In the genomic region with DNA sequence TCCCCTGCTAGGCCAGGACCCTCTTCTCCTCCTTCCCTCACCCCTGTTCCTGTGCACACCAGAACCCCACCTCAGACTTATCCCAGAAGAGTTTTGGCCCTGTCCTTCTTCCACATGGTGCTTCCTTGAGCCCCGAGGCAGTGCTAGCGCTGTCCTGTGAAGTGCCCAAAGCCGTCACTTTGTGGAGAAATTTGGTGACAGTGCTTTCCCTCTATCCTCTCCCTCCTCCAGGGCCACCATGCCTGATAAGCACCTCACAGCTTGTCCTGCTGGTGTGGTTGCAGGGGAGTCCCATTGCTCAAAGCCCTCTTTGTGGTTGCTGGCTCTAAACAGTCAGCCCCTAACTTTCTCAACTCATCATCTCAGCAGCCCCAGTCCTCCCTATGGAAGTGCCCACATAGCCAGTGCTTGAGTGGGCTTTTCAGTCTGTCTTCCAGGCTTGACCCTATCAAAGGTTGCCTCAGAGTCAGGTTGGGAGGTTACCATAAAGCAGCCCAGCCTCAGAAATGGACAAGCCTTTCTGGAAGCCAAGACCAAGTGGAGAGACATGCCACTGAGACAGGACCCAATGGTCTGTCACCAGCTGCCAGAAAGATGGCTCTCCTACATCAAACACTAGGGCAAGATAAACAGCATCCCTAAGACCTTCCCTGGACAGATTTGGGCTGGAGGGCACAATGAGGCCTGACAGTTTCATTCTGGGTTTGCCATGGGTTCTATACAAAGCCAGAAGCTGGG, we compare ENCODE assay signal across 1 cellular context.
TF ChIP-seq lines count a peak whose summit lies in the region.

No MANE protein-coding gene starts in this region.

TF ChIP-seq in K562, 482 proteins besides CTCF, POLR2A, EP300 and RAD21:
- TF ChIP-seq E4F1 (CRISPR knock-in tag; IDR thresholded peaks at IDR 0.05; ENCODE audit: borderline replicate concordance) (no peak), MIER1 (IDR thresholded peaks at IDR 0.05; ENCODE audit: low read depth) (no peak), ZNF695 (CRISPR knock-in tag; IDR thresholded peaks at IDR 0.05) (no peak), FIP1L1 (IDR thresholded peaks at IDR 0.05; ENCODE audit: low read depth, low read length, poor library complexity, severe bottlenecking) (no peak), NELFE (IDR thresholded peaks at IDR 0.05; ENCODE audit: insufficient read depth, insufficient read length) (no peak), HES1 (IDR thresholded peaks at IDR 0.05; ENCODE audit: low read depth) (no peak), FOS (IDR thresholded peaks at IDR 0.05; ENCODE audit: extremely low read depth, insufficient read length) (no peak), ZNF398 (CRISPR knock-in tag; IDR thresholded peaks at IDR 0.05) (no peak), PHF21A (IDR thresholded peaks at IDR 0.05; ENCODE audit: borderline replicate concordance, low read depth) (no peak), CBFB (CRISPR knock-in tag; IDR thresholded peaks at IDR 0.05) (no peak), CAMTA2 (CRISPR knock-in tag; conservative IDR thresholded peaks at IDR 0.05) (no peak)
- TF ChIP-seq, protein P1, sequence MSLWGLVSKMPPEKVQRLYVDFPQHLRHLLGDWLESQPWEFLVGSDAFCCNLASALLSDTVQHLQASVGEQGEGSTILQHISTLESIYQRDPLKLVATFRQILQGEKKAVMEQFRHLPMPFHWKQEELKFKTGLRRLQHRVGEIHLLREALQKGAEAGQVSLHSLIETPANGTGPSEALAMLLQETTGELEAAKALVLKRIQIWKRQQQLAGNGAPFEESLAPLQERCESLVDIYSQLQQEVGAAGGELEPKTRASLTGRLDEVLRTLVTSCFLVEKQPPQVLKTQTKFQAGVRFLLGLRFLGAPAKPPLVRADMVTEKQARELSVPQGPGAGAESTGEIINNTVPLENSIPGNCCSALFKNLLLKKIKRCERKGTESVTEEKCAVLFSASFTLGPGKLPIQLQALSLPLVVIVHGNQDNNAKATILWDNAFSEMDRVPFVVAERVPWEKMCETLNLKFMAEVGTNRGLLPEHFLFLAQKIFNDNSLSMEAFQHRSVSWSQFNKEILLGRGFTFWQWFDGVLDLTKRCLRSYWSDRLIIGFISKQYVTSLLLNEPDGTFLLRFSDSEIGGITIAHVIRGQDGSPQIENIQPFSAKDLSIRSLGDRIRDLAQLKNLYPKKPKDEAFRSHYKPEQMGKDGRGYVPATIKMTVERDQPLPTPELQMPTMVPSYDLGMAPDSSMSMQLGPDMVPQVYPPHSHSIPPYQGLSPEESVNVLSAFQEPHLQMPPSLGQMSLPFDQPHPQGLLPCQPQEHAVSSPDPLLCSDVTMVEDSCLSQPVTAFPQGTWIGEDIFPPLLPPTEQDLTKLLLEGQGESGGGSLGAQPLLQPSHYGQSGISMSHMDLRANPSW (CRISPR knock-in tag; IDR thresholded peaks at IDR 0.05), result no peak
- TF ChIP-seq, protein P2, sequence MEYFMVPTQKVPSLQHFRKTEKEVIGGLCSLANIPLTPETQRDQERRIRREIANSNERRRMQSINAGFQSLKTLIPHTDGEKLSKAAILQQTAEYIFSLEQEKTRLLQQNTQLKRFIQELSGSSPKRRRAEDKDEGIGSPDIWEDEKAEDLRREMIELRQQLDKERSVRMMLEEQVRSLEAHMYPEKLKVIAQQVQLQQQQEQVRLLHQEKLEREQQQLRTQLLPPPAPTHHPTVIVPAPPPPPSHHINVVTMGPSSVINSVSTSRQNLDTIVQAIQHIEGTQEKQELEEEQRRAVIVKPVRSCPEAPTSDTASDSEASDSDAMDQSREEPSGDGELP (CRISPR knock-in tag; IDR thresholded peaks at IDR 0.05; ENCODE audit: borderline replicate concordance), result no peak
- TF ChIP-seq, protein P3, sequence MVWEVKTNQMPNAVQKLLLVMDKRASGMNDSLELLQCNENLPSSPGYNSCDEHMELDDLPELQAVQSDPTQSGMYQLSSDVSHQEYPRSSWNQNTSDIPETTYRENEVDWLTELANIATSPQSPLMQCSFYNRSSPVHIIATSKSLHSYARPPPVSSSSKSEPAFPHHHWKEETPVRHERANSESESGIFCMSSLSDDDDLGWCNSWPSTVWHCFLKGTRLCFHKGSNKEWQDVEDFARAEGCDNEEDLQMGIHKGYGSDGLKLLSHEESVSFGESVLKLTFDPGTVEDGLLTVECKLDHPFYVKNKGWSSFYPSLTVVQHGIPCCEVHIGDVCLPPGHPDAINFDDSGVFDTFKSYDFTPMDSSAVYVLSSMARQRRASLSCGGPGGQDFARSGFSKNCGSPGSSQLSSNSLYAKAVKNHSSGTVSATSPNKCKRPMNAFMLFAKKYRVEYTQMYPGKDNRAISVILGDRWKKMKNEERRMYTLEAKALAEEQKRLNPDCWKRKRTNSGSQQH (CRISPR knock-in tag; IDR thresholded peaks at IDR 0.05), result no peak
